ENCODE assay signal across 21 cellular contexts in genomic region chr16:22018559-22018958, GRCh38. TPM values are rescaled to one million over a fixed set of nuclear protein-coding genes. Genes with fewer than 3 reads are reported as not detected.
A peak's percentile ranks its signal among the peaks of the same experiment; 100 is the strongest.
DNase-seq lines count a peak whose midpoint lies in the region; ATAC-seq and TF ChIP-seq lines count a peak whose summit lies in the region.
"Had no signal": no experiment of that assay in that cellular context is flagged by ENCODE, and none has a peak within 500 bp of the region (broad histone marks: within the 10 kb centered on the region; RNA-seq: fewer than 3 reads in every experiment).

No MANE protein-coding gene starts in this region.

- H3K4me1 Mint-ChIP-seq in MCF 10A (ENCODE audit: insufficient read depth, unreplicated experiment) (peaks cover 25% of the 10 kb centered on the region), WTC11 (0 out of 2 replicates have a peak, but pooled peaks cover 3% of the 10 kb centered on the region)

- POLR2A ChIA-PET in MCF 10A (lab: Yijun Ruan, JAX): interaction anchor here (1.4 to 3.1 kb wide), 2 partner anchors 10 to 12 kb away, joined by 3 to 12 read pairs; partner anchors contain the start of gene MOSMO
- POLR2A ChIA-PET in WTC11 (lab: Charles Lee): no interaction called here

- DNase-seq in MCF 10A (ENCODE audit: unreplicated experiment) (no peak), breast epithelium (ENCODE audit: low spot score in 2 of 2) (no peak), choroid plexus epithelial cell (ENCODE audit: low read depth) (peak; percentile 51), fibroblast of villous mesenchyme (ENCODE audit: low read depth) (peak; percentile 64), WTC11 (ENCODE audit: low spot score) (no peak), NCI-H2171 treated with DMSO at 0.1 percent for 48 hours (lab: John Stamatoyannopoulos, UW) (no peak), DMS153 treated with DMSO at 0.1 percent for 48 hours (lab: John Stamatoyannopoulos, UW; ENCODE audit: unreplicated experiment) (no peak), OCI-M2 (lab: John Stamatoyannopoulos, UW; ENCODE audit: unreplicated experiment) (no peak)
- DNase-seq: Caco-2, NCI-H1048, NCI-H1436, NCI-H1930, NCI-H345, NCI-H524 treated with DMSO at 0.1 percent for 48 hours, Right ventricle myocardium superior had no signal

- no peak overlapping the region for H3K4me3 ChIP-seq in breast epithelium
- no peak overlapping the region for H3K4me3 ChIP-seq in choroid plexus epithelial cell (ENCODE audit: low read depth, low read length)
- no peak overlapping the region for H3K4me3 ChIP-seq in fibroblast of villous mesenchyme (ENCODE audit: low read depth, low read length)
- H3K4me3 ChIP-seq: SK-N-MC had no signal

- no peaks in the 10 kb centered on the region for H3K27me3 ChIP-seq in breast epithelium

- CTCF ChIA-PET in MCF 10A (lab: Yijun Ruan, JAX): interaction anchor here (0.7 to 3.6 kb wide), 2 partner anchors 16 to 59 kb away, joined by 3 to 11 read pairs; no protein-coding TSS in a partner anchor
- CTCF ChIA-PET in WTC11 (lab: Charles Lee): no interaction called here

- H3K27me3 Mint-ChIP-seq in MCF 10A (ENCODE audit: insufficient read depth, unreplicated experiment): no peaks in the 10 kb centered on the region
- no peaks in the 10 kb centered on the region for H3K27me3 Mint-ChIP-seq in WTC11 (ENCODE audit: low read depth)

- TF ChIP-seq POLR2A in breast epithelium (IDR thresholded peaks at IDR 0.05): no peak

- H3K9me3 ChIP-seq in breast epithelium: no peaks in the 10 kb centered on the region
- H3K9me3 ChIP-seq: Caco-2 had no signal

- no peaks in the 10 kb centered on the region for H3K9me3 Mint-ChIP-seq in MCF 10A (ENCODE audit: unreplicated experiment)
- no peaks in the 10 kb centered on the region for H3K9me3 Mint-ChIP-seq in WTC11

- no peak overlapping the region for H3K27ac ChIP-seq in breast epithelium
- H3K27ac ChIP-seq: 22Rv1, HL-60, SK-N-MC had no signal

- H3K4me1 ChIP-seq in breast epithelium: no peaks in the 10 kb centered on the region
- H3K4me1 ChIP-seq: Caco-2 had no signal

- H3K4me3 Mint-ChIP-seq in MCF 10A (ENCODE audit: unreplicated experiment) (no peak overlapping the region), WTC11 (no peak overlapping the region)

- no TSS peak for BruUV-seq in MCF 10A (replicated peaks; lab: Mats Ljungman, UMichigan)

- TF ChIP-seq CTCF in MCF 10A (IDR thresholded peaks at IDR 0.05; ENCODE audit: unreplicated experiment) (no peak), breast epithelium (IDR thresholded peaks at IDR 0.05) (no peak), choroid plexus epithelial cell (conservative IDR thresholded peaks at IDR 0.05; ENCODE audit: low read depth, low read length) (no peak), fibroblast of villous mesenchyme (IDR thresholded peaks at IDR 0.05; ENCODE audit: insufficient read depth, low read depth, low read length) (no peak), WTC11 (IDR thresholded peaks at IDR 0.05) (no peak)

- intact Hi-C loops in MCF 10A (cut with micrococcal nuclease): no loop called here
- intact Hi-C loops in breast epithelium (cut with DNase I; ENCODE audit: low total_unique reads): no loop called here

- H3K27ac Mint-ChIP-seq in MCF 10A (ENCODE audit: low read depth, unreplicated experiment) (peak overlapping the region; percentile 24), WTC11 (no peak overlapping the region)

- H3K36me3 Mint-ChIP-seq in MCF 10A (ENCODE audit: insufficient read depth, unreplicated experiment) (peaks cover 6% of the 10 kb centered on the region), WTC11 (no peaks in the 10 kb centered on the region)

- no peaks in the 10 kb centered on the region for H3K36me3 ChIP-seq in breast epithelium

- no peak for ATAC-seq in WTC11
- ATAC-seq: Panc1 had no signal

TF ChIP-seq in WTC11, 78 proteins besides CTCF, POLR2A, EP300 and RAD21:
- TF ChIP-seq NR3C1 (CRISPR knock-in tag; conservative IDR thresholded peaks at IDR 0.05; ENCODE audit: low read depth): no peak
- TF ChIP-seq ATF6 (CRISPR knock-in tag; IDR thresholded peaks at IDR 0.05): no peak
- no peak for TF ChIP-seq TEAD1 (CRISPR knock-in tag; IDR thresholded peaks at IDR 0.05)
- TF ChIP-seq MYBL2 (CRISPR knock-in tag; IDR thresholded peaks at IDR 0.05): no peak
- TF ChIP-seq TEAD4 (CRISPR knock-in tag; IDR thresholded peaks at IDR 0.05): no peak
- no peak for TF ChIP-seq MAX (CRISPR knock-in tag; IDR thresholded peaks at IDR 0.05)
- no peak for TF ChIP-seq ZNF138 (CRISPR knock-in tag; conservative IDR thresholded peaks at IDR 0.05)

RNA-seq across cellular contexts. Expression of gene MOSMO, which starts 10.6 kb away (rescaled TPM):
- total RNA-seq in MCF 10A (2022) (16.4 and 17.1 TPM in 2 replicates), breast epithelium (10 to 100 TPM; 19.7 to 31.5 (median 29.5) TPM), fibroblast of villous mesenchyme (18.4 and 19.0 TPM in 2 replicates), WTC11 (2021) (10.7 to 11.6 TPM (median 10.7 TPM) in 3 replicates)

RNA-seq across cellular contexts. Expression of gene PDZD9, which starts 17.6 kb away (rescaled TPM):
- total RNA-seq in MCF 10A (2022) (not detected in 2 replicates), breast epithelium (not detected), fibroblast of villous mesenchyme (not detected in 2 replicates), WTC11 (2021) (not detected in 3 replicates)
- total RNA-seq: Caco-2, HT1080, M059J, Right ventricle myocardium superior had no signal

Comparison
In these comparisons a context has a peak if more than half of its experiments do, and no peak if none do; other contexts are left out.
1. DNase-seq: peak in choroid plexus epithelial cell (single experiment) and fibroblast of villous mesenchyme (single experiment); none in MCF 10A (single experiment), breast epithelium (0 of 2), WTC11 (single experiment), NCI-H2171 treated with DMSO at 0.1 percent for 48 hours (single experiment), DMS153 treated with DMSO at 0.1 percent for 48 hours (single experiment) and OCI-M2 (single experiment).